ENCODE assay signal across 8 cellular contexts in genomic region chr10:125084191-125085186, GRCh38.
DNase-seq lines count a peak whose midpoint lies in the region; ATAC-seq, FAIRE-seq and TF ChIP-seq lines count a peak whose summit lies in the region.

No MANE protein-coding gene starts in this region.

- TF ChIP-seq CTCF in HEK293 (tag by site-specific recombination; IDR thresholded peaks at IDR 0.05) = no peak
- TF ChIP-seq CTCF in WI38 (IDR thresholded peaks at IDR 0.05; ENCODE audit: low read depth, low read length) = 0 out of 2 replicates have a peak, but pooled peaks have one; percentile 18
- peak in 1 of 2 donors; percentile 41 for TF ChIP-seq CTCF in right atrium auricular region (IDR thresholded peaks at IDR 0.05)
- no peak for TF ChIP-seq CTCF in OCI-LY7 (conservative IDR thresholded peaks at IDR 0.05; ENCODE audit: low read length)

- ATAC-seq in HG02884 (IDR thresholded peaks at IDR 0.05; ENCODE audit: unreplicated experiment) (no peak), HG03354 (IDR thresholded peaks at IDR 0.05; ENCODE audit: poor library complexity, severe bottlenecking, unreplicated experiment) (no peak), HG03135 (IDR thresholded peaks at IDR 0.05; ENCODE audit: unreplicated experiment) (no peak)

- H2AFZ ChIP-seq in OCI-LY7 (ENCODE audit: low read length) = no peak overlapping the region

- H3K4me3 ChIP-seq in HEK293 (ENCODE audit: low read depth, low read length) (no peak overlapping the region), WI38 (ENCODE audit: low read depth, low read length) (no peak overlapping the region), right atrium auricular region (no peak overlapping the region), small intestine (ENCODE audit: low read depth in 1 of 2, low read length in 2 of 2) (no peak overlapping the region), OCI-LY7 (ENCODE audit: low read depth, low read length, poor library complexity, severe bottlenecking) (no peak overlapping the region)

- 74 to 80% (median 78%) methylated on average over 28 of the region's 28 CpGs for WGBS in small intestine, 3 donors

- CTCF ChIA-PET in HEK293 (lab: Yijun Ruan, JAX) = interaction anchor here (1.4 to 1.5 kb wide), 2 partner anchors 10 to 60 kb away, joined by 3 to 8 read pairs; no protein-coding TSS in a partner anchor
- CTCF ChIA-PET in OCI-LY7 (lab: Charles Lee; ENCODE audit: unreplicated experiment) = no interaction called here

- H3K79me2 ChIP-seq in OCI-LY7 (ENCODE audit: insufficient read depth, low read depth, low read length) = no peaks in the 10 kb centered on the region

- DNase-seq in right atrium auricular region (ENCODE audit: low spot score) = peak; percentile 84
- peak; percentile 12 for DNase-seq in small intestine
- DNase-seq in OCI-LY7 (ENCODE audit: low spot score) = no peak

- POLR2A ChIA-PET in HEK293 (lab: Yijun Ruan, JAX) (no interaction called here), OCI-LY7 (lab: Charles Lee) (interaction anchor here (1.6 kb wide), 1 partner anchor 19 kb away, joined by 4 read pairs; no protein-coding TSS in a partner anchor)

- intact Hi-C loops in OCI-LY7 (cut with micrococcal nuclease; ENCODE audit: unreplicated experiment) = no loop called here

- H3K36me3 ChIP-seq in HEK293 (ENCODE audit: control insufficient read depth in 2 of 2, insufficient read depth in 1 of 2, low read length in 2 of 2) (peaks cover 0 to 29% of the 10 kb centered on the region in 2 experiments; a peak in 2 of 3 replicates), right atrium auricular region (peaks cover 12% of the 10 kb centered on the region), small intestine (ENCODE audit: control insufficient read depth in 2 of 2, insufficient read depth in 2 of 2, low read length in 2 of 2) (peaks cover 0 to 2% of the 10 kb centered on the region in 2 donors), OCI-LY7 (ENCODE audit: insufficient read depth, low read length) (no peaks in the 10 kb centered on the region)

- H3K27me3 ChIP-seq in right atrium auricular region (no peaks in the 10 kb centered on the region), small intestine (ENCODE audit: control insufficient read depth in 2 of 2, insufficient read depth in 2 of 2, low read length in 2 of 2) (no peaks in the 10 kb centered on the region)

- H3K27ac ChIP-seq in HEK293 (ENCODE audit: extremely low read depth, low read depth, low read length) (no peak overlapping the region), right atrium auricular region (peak overlapping the region; percentile 83 to 89), small intestine (ENCODE audit: low read depth in 1 of 2, low read length in 1 of 2) (peak overlapping the region in 1 of 2 donors; percentile 18), OCI-LY7 (ENCODE audit: low read depth, low read length, poor library complexity, severe bottlenecking) (no peak overlapping the region)

- H4K20me1 ChIP-seq in OCI-LY7 (ENCODE audit: insufficient read depth, low read length) = no peaks in the 10 kb centered on the region

- FAIRE-seq in small intestine (lab: Jason Lieb, UNC) = no peak

- H3K4me2 ChIP-seq in OCI-LY7 (ENCODE audit: low read length) = no peak overlapping the region

- no TSS peak for BruUV-seq in OCI-LY7 (replicated peaks; lab: Mats Ljungman, UMichigan)

- H3K4me1 ChIP-seq in HEK293 (ENCODE audit: control insufficient read depth, insufficient read depth, low read length) (peaks cover 7% of the 10 kb centered on the region; the same call in 1 of the 2 replicates), right atrium auricular region (peaks cover 0 to 59% of the 10 kb centered on the region in 2 donors), small intestine (ENCODE audit: control insufficient read depth in 2 of 2, insufficient read depth in 1 of 2, low read depth in 1 of 2, low read length in 1 of 2) (peaks cover 0 to 2% of the 10 kb centered on the region in 2 donors), OCI-LY7 (ENCODE audit: insufficient read depth, low read length, poor library complexity, severe bottlenecking) (no peaks in the 10 kb centered on the region)

- no peaks in the 10 kb centered on the region for H3K9me3 ChIP-seq in HEK293 (ENCODE audit: control insufficient read depth, insufficient read depth, low read depth, low read length)
- no peaks in the 10 kb centered on the region for H3K9me3 ChIP-seq in right atrium auricular region
- H3K9me3 ChIP-seq in small intestine (ENCODE audit: control insufficient read depth, low read depth) = no peaks in the 10 kb centered on the region
- no peaks in the 10 kb centered on the region for H3K9me3 ChIP-seq in OCI-LY7 (ENCODE audit: low read length)

- H3K9me2 ChIP-seq in OCI-LY7 (ENCODE audit: insufficient read depth, low read length) = no peaks in the 10 kb centered on the region

TF ChIP-seq in HEK293, 187 proteins besides CTCF, POLR2A, EP300 and RAD21 (continues in another document):
- TF ChIP-seq ZNF223 (tag by site-specific recombination; IDR thresholded peaks at IDR 0.05) = no peak
- TF ChIP-seq ZNF692 (tag by site-specific recombination; IDR thresholded peaks at IDR 0.05) = no peak
- no peak for TF ChIP-seq ZNF274 (IDR thresholded peaks at IDR 0.05; ENCODE audit: low read length)
- no peak for TF ChIP-seq ZNF274 (tag by site-specific recombination; IDR thresholded peaks at IDR 0.05; ENCODE audit: borderline replicate concordance)
- TF ChIP-seq ZBTB21 (tag by site-specific recombination; IDR thresholded peaks at IDR 0.05) = no peak
- no peak for TF ChIP-seq ZNF148 (tag by site-specific recombination; IDR thresholded peaks at IDR 0.05; ENCODE audit: borderline replicate concordance)
- no peak for TF ChIP-seq ZSCAN5A (tag by site-specific recombination; IDR thresholded peaks at IDR 0.05)
- TF ChIP-seq MYNN (tag by site-specific recombination; IDR thresholded peaks at IDR 0.05; ENCODE audit: borderline replicate concordance) = no peak
- TF ChIP-seq ZNF580 (tag by site-specific recombination; IDR thresholded peaks at IDR 0.05) = no peak
- TF ChIP-seq ZNF362 (tag by site-specific recombination; IDR thresholded peaks at IDR 0.05) = no peak
- 0 out of 2 replicates have a peak, but pooled peaks have one; percentile 33 for TF ChIP-seq GLIS2 (tag by site-specific recombination; IDR thresholded peaks at IDR 0.05)
- no peak for TF ChIP-seq ZNF133 (tag by site-specific recombination; IDR thresholded peaks at IDR 0.05)
- no peak for TF ChIP-seq SETDB1 (IDR thresholded peaks at IDR 0.05; ENCODE audit: insufficient read length, low read length)
- TF ChIP-seq YY2 (tag by site-specific recombination; IDR thresholded peaks at IDR 0.05) = no peak
- peak; percentile 21; the same call in 1 of the 2 replicates for TF ChIP-seq EGR2 (tag by site-specific recombination; IDR thresholded peaks at IDR 0.05; ENCODE audit: low read depth)
- no peak for TF ChIP-seq ZNF558 (tag by site-specific recombination; IDR thresholded peaks at IDR 0.05)

Comparison
In these comparisons a context has a peak if more than half of its experiments do, and no peak if none do; other contexts are left out.
1. H3K27ac ChIP-seq: peak in right atrium auricular region (2 of 2); none in HEK293 (single experiment) and OCI-LY7 (single experiment).